1 cellular context compared by ENCODE assay signal in the genomic region with DNA sequence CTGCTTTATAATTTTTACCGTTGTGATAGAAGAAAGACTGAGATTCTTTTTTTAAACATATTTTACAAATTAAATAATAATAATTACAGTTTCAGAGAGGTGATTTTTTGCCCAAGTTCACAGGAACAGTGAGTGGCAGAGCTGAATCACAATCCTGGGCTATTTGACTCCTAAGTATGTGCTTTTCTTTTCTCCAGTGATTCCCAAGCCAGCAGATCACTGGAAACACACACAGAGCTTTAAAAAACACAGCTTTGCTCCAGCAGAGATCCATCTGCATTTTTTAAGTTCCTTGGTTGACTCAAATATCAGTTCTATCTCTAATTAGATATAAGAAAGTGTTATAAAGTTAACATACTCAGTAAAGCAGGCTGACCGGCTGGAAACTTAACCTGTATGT.
TF ChIP-seq lines count a peak whose summit lies in the region.

No MANE protein-coding gene starts in this region.

TF ChIP-seq in SK-N-SH treated with all-trans-retinoic acid at 6 μM for 48 hours, 23 proteins besides CTCF, POLR2A, EP300 and RAD21 (continued from another document):
- TF ChIP-seq, protein P1, sequence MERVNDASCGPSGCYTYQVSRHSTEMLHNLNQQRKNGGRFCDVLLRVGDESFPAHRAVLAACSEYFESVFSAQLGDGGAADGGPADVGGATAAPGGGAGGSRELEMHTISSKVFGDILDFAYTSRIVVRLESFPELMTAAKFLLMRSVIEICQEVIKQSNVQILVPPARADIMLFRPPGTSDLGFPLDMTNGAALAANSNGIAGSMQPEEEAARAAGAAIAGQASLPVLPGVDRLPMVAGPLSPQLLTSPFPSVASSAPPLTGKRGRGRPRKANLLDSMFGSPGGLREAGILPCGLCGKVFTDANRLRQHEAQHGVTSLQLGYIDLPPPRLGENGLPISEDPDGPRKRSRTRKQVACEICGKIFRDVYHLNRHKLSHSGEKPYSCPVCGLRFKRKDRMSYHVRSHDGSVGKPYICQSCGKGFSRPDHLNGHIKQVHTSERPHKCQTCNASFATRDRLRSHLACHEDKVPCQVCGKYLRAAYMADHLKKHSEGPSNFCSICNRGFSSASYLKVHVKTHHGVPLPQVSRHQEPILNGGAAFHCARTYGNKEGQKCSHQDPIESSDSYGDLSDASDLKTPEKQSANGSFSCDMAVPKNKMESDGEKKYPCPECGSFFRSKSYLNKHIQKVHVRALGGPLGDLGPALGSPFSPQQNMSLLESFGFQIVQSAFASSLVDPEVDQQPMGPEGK (CRISPR knock-in tag; IDR thresholded peaks at IDR 0.05; ENCODE audit: borderline replicate concordance): no peak
- no peak for TF ChIP-seq POU6F1 (CRISPR knock-in tag; IDR thresholded peaks at IDR 0.05; ENCODE audit: borderline replicate concordance, low read depth)
- TF ChIP-seq RARB (CRISPR knock-in tag; IDR thresholded peaks at IDR 0.05): no peak
- TF ChIP-seq OSR1 (CRISPR knock-in tag; IDR thresholded peaks at IDR 0.05): no peak
- no peak for TF ChIP-seq TOX (CRISPR knock-in tag; IDR thresholded peaks at IDR 0.05; ENCODE audit: borderline replicate concordance)
